In genomic region chr5:99037668-99038067, GRCh38 we compare ENCODE assay signal across 8 cellular contexts.
A peak's percentile ranks its signal among the peaks of the same experiment; 100 is the strongest.
DNase-seq lines count a peak whose midpoint lies in the region; ATAC-seq, FAIRE-seq and TF ChIP-seq lines count a peak whose summit lies in the region.

No MANE protein-coding gene starts in this region.

- H3K36me3 ChIP-seq in GM12878 (ENCODE audit: control insufficient read depth in 2 of 2, insufficient read depth in 2 of 2, low read length in 1 of 2) (no peaks in the 10 kb centered on the region), Karpas-422 (ENCODE audit: insufficient read depth, low read length) (no peaks in the 10 kb centered on the region)

- peaks cover 15% of the 10 kb centered on the region for H3K4me1 ChIP-seq in GM12878 (ENCODE audit: control insufficient read depth, insufficient read depth, low read length)
- H3K4me1 ChIP-seq in Karpas-422 (ENCODE audit: low read length), result peaks cover 11% of the 10 kb centered on the region

- no peak for ATAC-seq in GM12878

- SMC1A ChIA-PET in GM12878 (lab: Charles Lee; ENCODE audit: uncharacterized antibody, unreplicated experiment), result interaction anchor here (2.3 kb wide), 1 partner anchor 23 kb away, joined by 5 read pairs; no protein-coding TSS in a partner anchor

- DNase-seq in activated CD8-positive, alpha-beta memory T cell treated with anti-CD3 and anti-CD28 coated beads for 1 hour (ENCODE audit: extremely low read depth in 1 of 2, low read depth in 1 of 2), result peak; percentile 8 to 39
- no peak for DNase-seq in activated CD8-positive, alpha-beta memory T cell treated with anti-CD3 and anti-CD28 coated beads, Interleukin-2, amount 50 U/mL, for 48 hours
- peak; percentile 15 to 87 (median 39) for DNase-seq in T-helper 1 cell
- no peak for DNase-seq in GM12878 (ENCODE audit: low read depth, low spot score)
- DNase-seq in stimulated activated CD8-positive, alpha-beta memory T cell treated with anti-CD3 and anti-CD28 coated beads, Interleukin-7, amount 100 ng/mL, for 1 hour (ENCODE audit: low read depth in 2 of 2), result peak; percentile 13 to 27
- DNase-seq in Ammon's horn (ENCODE audit: low spot score), result no peak
- DNase-seq in HK-2 (ENCODE audit: unreplicated experiment), result no peak
- DNase-seq in Karpas-422, result no peak

- 34% methylated on average over 8 of the region's 8 CpGs for WGBS in GM12878 (ENCODE audit: insufficient coverage, insufficient replicate concordance, low lambda C conversion rate, missing lambda C conversion rate)

- H3K27me3 ChIP-seq in GM12878 (replicated peaks in 1 of 2; ENCODE audit: control insufficient read depth in 2 of 2, insufficient read depth in 2 of 2, low read length in 1 of 2) (no peaks in the 10 kb centered on the region), Karpas-422 (ENCODE audit: low read length) (no peaks in the 10 kb centered on the region)

- H3K4me3 ChIP-seq in GM12878 (no peak overlapping the region), Karpas-422 (ENCODE audit: low read length) (no peak overlapping the region)

- no peak for TF ChIP-seq EP300 in GM12878 (IDR thresholded peaks at IDR 0.05; ENCODE audit: borderline replicate concordance in 1 of 2, control insufficient read depth in 1 of 2, low read depth in 2 of 2, low read length in 2 of 2)

- H3K79me2 ChIP-seq in GM12878 (ENCODE audit: control insufficient read depth, insufficient read depth, low read length) (no peaks in the 10 kb centered on the region), Karpas-422 (ENCODE audit: low read length) (no peaks in the 10 kb centered on the region)

- RAD21 ChIA-PET in GM12878 (lab: Charles Lee; ENCODE audit: unreplicated experiment), result interaction anchor here (1.1 kb wide), 1 partner anchor 133 kb away, joined by 4 read pairs; no protein-coding TSS in a partner anchor

- 0 out of 2 replicates have a peak overlapping the region, but pooled peaks have one; percentile 17 for H3K4me2 ChIP-seq in GM12878 (ENCODE audit: control insufficient read depth, insufficient read depth)
- no peak overlapping the region for H3K4me2 ChIP-seq in Karpas-422 (ENCODE audit: low read depth, low read length, poor library complexity, severe bottlenecking)

- BruUV-seq in GM12878 (replicated peaks; lab: Mats Ljungman, UMichigan), result no TSS peak

- H2AFZ ChIP-seq in GM12878 (ENCODE audit: control insufficient read depth, low read depth, low read length) (peak overlapping the region; percentile 47), Karpas-422 (ENCODE audit: low read length) (no peak overlapping the region)

- no peak for TF ChIP-seq POLR2A in GM12878 (IDR thresholded peaks at IDR 0.05; ENCODE audit: low read depth, low read length)

- no peak overlapping the region for H3K27ac ChIP-seq in GM12878 (ENCODE audit: control insufficient read depth, insufficient read depth)
- H3K27ac ChIP-seq in Karpas-422 (ENCODE audit: low read length), result no peak overlapping the region

- no peaks in the 10 kb centered on the region for H3K9me2 ChIP-seq in Karpas-422 (replicated peaks; ENCODE audit: insufficient read depth, low read length)

- no peak for TF ChIP-seq CTCF in GM12878 (IDR thresholded peaks at IDR 0.05 in 2 of 3, conservative IDR thresholded peaks at IDR 0.05 in 1 of 3; ENCODE audit: control insufficient read depth in 2 of 3, extremely low read depth in 1 of 3, insufficient read depth in 1 of 3, low read depth in 3 of 3, low read length in 3 of 3)

- H4K20me1 ChIP-seq in GM12878 (ENCODE audit: control insufficient read depth, insufficient read depth), result no peaks in the 10 kb centered on the region
- no peaks in the 10 kb centered on the region for H4K20me1 ChIP-seq in Karpas-422 (ENCODE audit: insufficient read depth, low read depth, low read length)

- CTCF ChIA-PET in GM12878 (lab: Yijun Ruan, JAX), result no interaction called here

- in situ Hi-C loops in GM12878 (cut with MboI), result loop anchor here (10.0 to 25.0 kb wide), 3 partner anchors 133 to 1850 kb away; partner anchors contain the start of genes RGMB and RIOK2

- intact Hi-C loops in GM12878 (cut with micrococcal nuclease; ENCODE audit: unreplicated experiment), result no loop called here

- POLR2A ChIA-PET in GM12878 (lab: Charles Lee), result no interaction called here

- no peak for FAIRE-seq in GM12878 (lab: Jason Lieb, UNC)

- TF ChIP-seq RAD21 in GM12878 (IDR thresholded peaks at IDR 0.05; ENCODE audit: insufficient read depth, low read depth, low read length), result no peak

- H3K9ac ChIP-seq in GM12878 (ENCODE audit: control insufficient read depth, insufficient read depth, low read length), result no peak overlapping the region
- H3K9ac ChIP-seq in Karpas-422 (ENCODE audit: low read length), result no peak overlapping the region

- no peaks in the 10 kb centered on the region; the same call in 2 of the 3 replicates for H3K9me3 ChIP-seq in GM12878 (replicated peaks; ENCODE audit: control insufficient read depth, insufficient read depth, low read length)
- H3K9me3 ChIP-seq in Karpas-422 (ENCODE audit: low read length), result no peaks in the 10 kb centered on the region

TF ChIP-seq in GM12878, 131 proteins besides CTCF, POLR2A, EP300 and RAD21 (continues in another document):
- TF ChIP-seq FOXM1 (IDR thresholded peaks at IDR 0.05; ENCODE audit: low read depth, low read length) (no peak), IRF5 (IDR thresholded peaks at IDR 0.05; ENCODE audit: borderline replicate concordance) (no peak), CUX1 (IDR thresholded peaks at IDR 0.05; ENCODE audit: insufficient replicate concordance, low read depth, low read length) (no peak), CHD1 (IDR thresholded peaks at IDR 0.05; ENCODE audit: low read depth, low read length) (no peak), SREBF1 (IDR thresholded peaks at IDR 0.05; ENCODE audit: low read length) (no peak), MYC (IDR thresholded peaks at IDR 0.05; ENCODE audit: insufficient read depth, insufficient read length, insufficient replicate concordance, low read length, severe bottlenecking) (no peak)
- TF ChIP-seq, protein P1, sequence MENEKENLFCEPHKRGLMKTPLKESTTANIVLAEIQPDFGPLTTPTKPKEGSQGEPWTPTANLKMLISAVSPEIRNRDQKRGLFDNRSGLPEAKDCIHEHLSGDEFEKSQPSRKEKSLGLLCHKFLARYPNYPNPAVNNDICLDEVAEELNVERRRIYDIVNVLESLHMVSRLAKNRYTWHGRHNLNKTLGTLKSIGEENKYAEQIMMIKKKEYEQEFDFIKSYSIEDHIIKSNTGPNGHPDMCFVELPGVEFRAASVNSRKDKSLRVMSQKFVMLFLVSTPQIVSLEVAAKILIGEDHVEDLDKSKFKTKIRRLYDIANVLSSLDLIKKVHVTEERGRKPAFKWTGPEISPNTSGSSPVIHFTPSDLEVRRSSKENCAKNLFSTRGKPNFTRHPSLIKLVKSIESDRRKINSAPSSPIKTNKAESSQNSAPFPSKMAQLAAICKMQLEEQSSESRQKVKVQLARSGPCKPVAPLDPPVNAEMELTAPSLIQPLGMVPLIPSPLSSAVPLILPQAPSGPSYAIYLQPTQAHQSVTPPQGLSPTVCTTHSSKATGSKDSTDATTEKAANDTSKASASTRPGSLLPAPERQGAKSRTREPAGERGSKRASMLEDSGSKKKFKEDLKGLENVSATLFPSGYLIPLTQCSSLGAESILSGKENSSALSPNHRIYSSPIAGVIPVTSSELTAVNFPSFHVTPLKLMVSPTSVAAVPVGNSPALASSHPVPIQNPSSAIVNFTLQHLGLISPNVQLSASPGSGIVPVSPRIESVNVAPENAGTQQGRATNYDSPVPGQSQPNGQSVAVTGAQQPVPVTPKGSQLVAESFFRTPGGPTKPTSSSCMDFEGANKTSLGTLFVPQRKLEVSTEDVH (IDR thresholded peaks at IDR 0.05; ENCODE audit: low read depth, partially characterized antibody), result no peak

Comparison
In these comparisons a context has a peak if more than half of its experiments do, and no peak if none do; other contexts are left out.
1. DNase-seq: peak in activated CD8-positive, alpha-beta memory T cell treated with anti-CD3 and anti-CD28 coated beads for 1 hour (2 of 2), T-helper 1 cell (5 of 5) and stimulated activated CD8-positive, alpha-beta memory T cell treated with anti-CD3 and anti-CD28 coated beads, Interleukin-7, amount 100 ng/mL, for 1 hour (2 of 2); none in activated CD8-positive, alpha-beta memory T cell treated with anti-CD3 and anti-CD28 coated beads, Interleukin-2, amount 50 U/mL, for 48 hours (single experiment), GM12878 (single experiment), Ammon's horn (single experiment), HK-2 (single experiment) and Karpas-422 (single experiment).